In genomic region chr14:79103764-79104163, GRCh38 we compare ENCODE assay signal across 21 cellular contexts.
DNase-seq lines count a peak whose midpoint lies in the region; ATAC-seq, FAIRE-seq and TF ChIP-seq lines count a peak whose summit lies in the region.
"Had no signal": no experiment of that assay in that cellular context is flagged by ENCODE, and none has a peak within 500 bp of the region (broad histone marks: within the 10 kb centered on the region; RNA-seq: fewer than 3 reads in every experiment).

No MANE protein-coding gene starts in this region.

- CTCF ChIA-PET in HepG2 (lab: Yijun Ruan, JAX; ENCODE audit: low intra/inter-chr PET ratio, low total read pairs) (no interaction called here), WTC11 (lab: Charles Lee) (no interaction called here)

- H3K9me3 ChIP-seq in HepG2 (ENCODE audit: low read length) (peaks cover 91% of the 10 kb centered on the region), right lobe of liver (no peaks in the 10 kb centered on the region), esophagus muscularis mucosa (no peaks in the 10 kb centered on the region)
- H3K9me3 ChIP-seq: A549; BLaER1 treated with 17β-estradiol and CSF1 and Interleukin-3, amounts not matched to agents 10 nM and 100 nM; Caco-2 had no signal

- no peak for TF ChIP-seq EP300 in HepG2 (IDR thresholded peaks at IDR 0.05; ENCODE audit: low read depth in 2 of 2, low read length in 2 of 2)
- TF ChIP-seq EP300 in HepG2 (CRISPR knock-in tag; IDR thresholded peaks at IDR 0.05; ENCODE audit: borderline replicate concordance), result no peak
- TF ChIP-seq EP300 in esophagus muscularis mucosa (IDR thresholded peaks at IDR 0.05), result no peak

- intact Hi-C loops in HepG2 (cut with micrococcal nuclease; ENCODE audit: unreplicated experiment), result no loop called here
- intact Hi-C loops in right lobe of liver (cut with DNase I), result no loop called here
- intact Hi-C loops in esophagus muscularis mucosa (cut with DNase I), result no loop called here

- H3K27ac Mint-ChIP-seq in WTC11, result no peak overlapping the region
- H3K27ac Mint-ChIP-seq: B cell; CD4-positive, alpha-beta T cell; CD8-positive, alpha-beta T cell had no signal

- no peaks in the 10 kb centered on the region for H3K79me2 ChIP-seq in HepG2 (ENCODE audit: insufficient read depth, low read length)

- WGBS in HepG2 (ENCODE audit: low lambda C conversion rate), result 23% methylated on average over 2 of the region's 2 CpGs
- 50% methylated on average over 2 of the region's 2 CpGs for WGBS in right lobe of liver (ENCODE audit: insufficient coverage, low coverage, low lambda C conversion rate, missing lambda C conversion rate)
- WGBS in esophagus muscularis mucosa, result 80% methylated on average over 2 of the region's 2 CpGs

- no peak for TF ChIP-seq RAD21 in HepG2 (CRISPR knock-in tag; IDR thresholded peaks at IDR 0.05)

- H3K9ac ChIP-seq in HepG2 (ENCODE audit: insufficient read depth, low read depth, low read length), result no peak overlapping the region
- H3K9ac ChIP-seq: BLaER1 treated with 17β-estradiol and CSF1 and Interleukin-3, amounts not matched to agents 10 nM and 100 nM had no signal

- H3K9me3 Mint-ChIP-seq in WTC11, result peaks cover 30% of the 10 kb centered on the region
- H3K9me3 Mint-ChIP-seq: CD8-positive, alpha-beta T cell had no signal

- ATAC-seq in HepG2 (no peak), right lobe of liver (no peak), WTC11 (no peak), HG02759 (IDR thresholded peaks at IDR 0.05; ENCODE audit: unreplicated experiment) (no peak)
- ATAC-seq: A549; CD8-positive, alpha-beta T cell had no signal

- no peaks in the 10 kb centered on the region for H3K36me3 ChIP-seq in HepG2 (replicated peaks in 1 of 2; ENCODE audit: control insufficient read depth in 1 of 2, insufficient read depth in 2 of 2, low read length in 2 of 2)
- no peaks in the 10 kb centered on the region for H3K36me3 ChIP-seq in right lobe of liver
- no peaks in the 10 kb centered on the region for H3K36me3 ChIP-seq in esophagus muscularis mucosa
- H3K36me3 ChIP-seq: BLaER1 treated with 17β-estradiol and CSF1 and Interleukin-3, amounts not matched to agents 10 nM and 100 nM had no signal

- no peak for TF ChIP-seq CTCF in HepG2 (CRISPR knock-in tag; IDR thresholded peaks at IDR 0.05)
- TF ChIP-seq CTCF in right lobe of liver (IDR thresholded peaks at IDR 0.05), result no peak
- TF ChIP-seq CTCF in esophagus muscularis mucosa (IDR thresholded peaks at IDR 0.05), result no peak
- TF ChIP-seq CTCF in WTC11 (IDR thresholded peaks at IDR 0.05), result no peak

- no peaks in the 10 kb centered on the region for H4K20me1 ChIP-seq in HepG2 (ENCODE audit: insufficient read depth, low read length)
- H4K20me1 ChIP-seq: BLaER1 treated with 17β-estradiol and CSF1 and Interleukin-3, amounts not matched to agents 10 nM and 100 nM had no signal

- no peak overlapping the region for H3K4me3 ChIP-seq in HepG2 (replicated peaks in 1 of 3; ENCODE audit: insufficient read depth in 1 of 3, low read depth in 2 of 3, low read length in 3 of 3)
- no peak overlapping the region for H3K4me3 ChIP-seq in right lobe of liver
- no peak overlapping the region for H3K4me3 ChIP-seq in esophagus muscularis mucosa
- H3K4me3 ChIP-seq: A549; BLaER1 treated with 17β-estradiol and CSF1 and Interleukin-3, amounts not matched to agents 10 nM and 100 nM had no signal

- H2AFZ ChIP-seq in HepG2 (ENCODE audit: low read length), result no peak overlapping the region

- H3K4me3 Mint-ChIP-seq in WTC11, result no peak overlapping the region
- H3K4me3 Mint-ChIP-seq: B cell; CD4-positive, alpha-beta T cell; CD8-positive, alpha-beta T cell had no signal

- H3K27ac ChIP-seq in HepG2 (ENCODE audit: extremely low read length, insufficient read depth, low read length) (no peak overlapping the region), right lobe of liver (no peak overlapping the region), esophagus muscularis mucosa (replicated peaks in 1 of 4) (no peak overlapping the region)
- H3K27ac ChIP-seq: 22Rv1; A549; BLaER1 treated with 17β-estradiol and CSF1 and Interleukin-3, amounts not matched to agents 10 nM and 100 nM; C4-2B had no signal

- H3K4me2 ChIP-seq in HepG2 (ENCODE audit: low read depth, low read length), result no peak overlapping the region
- H3K4me2 ChIP-seq: A549; BLaER1 treated with 17β-estradiol and CSF1 and Interleukin-3, amounts not matched to agents 10 nM and 100 nM had no signal

- no peaks in the 10 kb centered on the region for H3K27me3 ChIP-seq in HepG2 (ENCODE audit: control insufficient read depth in 1 of 2, insufficient read depth in 2 of 2, low read length in 2 of 2)
- H3K27me3 ChIP-seq in right lobe of liver, result no peaks in the 10 kb centered on the region
- H3K27me3 ChIP-seq in esophagus muscularis mucosa, result no peaks in the 10 kb centered on the region
- H3K27me3 ChIP-seq: BLaER1 treated with 17β-estradiol and CSF1 and Interleukin-3, amounts not matched to agents 10 nM and 100 nM had no signal

- no peaks in the 10 kb centered on the region for H3K4me1 Mint-ChIP-seq in WTC11
- H3K4me1 Mint-ChIP-seq: B cell had no signal

- no TSS peak for BruUV-seq in HepG2 (replicated peaks; lab: Mats Ljungman, UMichigan)

- DNase-seq in HepG2 (ENCODE audit: low spot score) (no peak), right lobe of liver (no peak), esophagus muscularis mucosa (ENCODE audit: extremely low spot score) (peak; percentile 86), WTC11 (ENCODE audit: low spot score) (no peak)
- DNase-seq: AML-193; Caco-2; Calu3; CD4-positive, alpha-beta T cell; CD8-positive, alpha-beta T cell; DMS79 treated with DMSO at 0.1 percent for 48 hours; GF-D8 had no signal

- no peaks in the 10 kb centered on the region; the same call in 1 of the 2 replicates for H3K36me3 Mint-ChIP-seq in WTC11
- H3K36me3 Mint-ChIP-seq: CD8-positive, alpha-beta T cell had no signal

- in situ Hi-C loops in HepG2 (cut with HindIII; ENCODE audit: extremely low pct_ligation_motif_present, low pct_unique_long_range_greater_than_20kb), result no loop called here

- no peaks in the 10 kb centered on the region; the same call in 1 of the 2 replicates for H3K27me3 Mint-ChIP-seq in WTC11 (ENCODE audit: low read depth)
- H3K27me3 Mint-ChIP-seq: B cell; CD4-positive, alpha-beta T cell had no signal

- POLR2A ChIA-PET in HepG2 (lab: Yijun Ruan, JAX), result no interaction called here
- POLR2A ChIA-PET in WTC11 (lab: Charles Lee), result no interaction called here

- H3K4me1 ChIP-seq in HepG2 (ENCODE audit: insufficient read depth, low read length) (no peaks in the 10 kb centered on the region), right lobe of liver (no peaks in the 10 kb centered on the region), esophagus muscularis mucosa (peaks cover 0 to 23% (median 19%) of the 10 kb centered on the region in 4 donors)
- H3K4me1 ChIP-seq: A549, Caco-2 had no signal

- TF ChIP-seq POLR2A in HepG2 (IDR thresholded peaks at IDR 0.05; ENCODE audit: insufficient read depth in 1 of 2, low read depth in 2 of 2, low read length in 2 of 2) (no peak), right lobe of liver (IDR thresholded peaks at IDR 0.05) (no peak), esophagus muscularis mucosa (IDR thresholded peaks at IDR 0.05; ENCODE audit: low read depth) (no peak)

- no peak for FAIRE-seq in HepG2 (lab: Jason Lieb, UNC)
- FAIRE-seq: A549, D721Med, G401.6, GM12891, GM18507 had no signal

TF ChIP-seq in HepG2, 621 proteins besides CTCF, POLR2A, EP300 and RAD21 (continues in another document):
- TF ChIP-seq, protein P1, sequence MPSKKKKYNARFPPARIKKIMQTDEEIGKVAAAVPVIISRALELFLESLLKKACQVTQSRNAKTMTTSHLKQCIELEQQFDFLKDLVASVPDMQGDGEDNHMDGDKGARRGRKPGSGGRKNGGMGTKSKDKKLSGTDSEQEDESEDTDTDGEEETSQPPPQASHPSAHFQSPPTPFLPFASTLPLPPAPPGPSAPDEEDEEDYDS (CRISPR knock-in tag; IDR thresholded peaks at IDR 0.05), result no peak
- no peak for TF ChIP-seq ZBTB7A (CRISPR knock-in tag; IDR thresholded peaks at IDR 0.05)
- no peak for TF ChIP-seq SYNCRIP (IDR thresholded peaks at IDR 0.05; ENCODE audit: insufficient read depth, low read depth, low read length)

TF ChIP-seq in WTC11, 78 proteins besides CTCF, POLR2A, EP300 and RAD21 (continues in another document):
- TF ChIP-seq PRDM15 (CRISPR knock-in tag; IDR thresholded peaks at IDR 0.05), result no peak
